1 cellular context compared by ENCODE assay signal in genomic region chr19:7983995-7984837, GRCh38.
TF ChIP-seq lines count a peak whose summit lies in the region.

No MANE protein-coding gene starts in this region.

TF ChIP-seq in K562, 482 proteins besides CTCF, POLR2A, EP300 and RAD21:
- peak; percentile 79; the same call in 1 of the 2 replicates for TF ChIP-seq ZKSCAN1 (IDR thresholded peaks at IDR 0.05; ENCODE audit: low read depth, low read length)
- TF ChIP-seq TRIM28 (IDR thresholded peaks at IDR 0.05): no peak
